In genomic region chr9:137860361-137860760, GRCh38 we compare ENCODE assay signal across 7 cellular contexts. TPM values are rescaled to one million over a fixed set of nuclear protein-coding genes. Genes with fewer than 3 reads are reported as not detected.
"Had no signal": no experiment of that assay in that cellular context is flagged by ENCODE, and none has a peak within 500 bp of the region (broad histone marks: within the 10 kb centered on the region; RNA-seq: fewer than 3 reads in every experiment).

No MANE protein-coding gene starts in this region.

- H3K4me3 Mint-ChIP-seq: IgD-negative memory B cell had no signal

- DNase-seq: IMR-90, KG1 had no signal

- H3K4me3 ChIP-seq: K562 had no signal

- H3K27ac Mint-ChIP-seq: IgD-negative memory B cell had no signal

- H3K27ac ChIP-seq: HL-60, KMS-11 had no signal

- H3K4me1 Mint-ChIP-seq: IgD-negative memory B cell had no signal

RNA-seq across cellular contexts. Expression of gene CACNA1B, which starts 17.2 kb away (rescaled TPM):
- total RNA-seq: HT-29, IMR-90 had no signal
